ENCODE assay signal across 26 cellular contexts in the genomic region with DNA sequence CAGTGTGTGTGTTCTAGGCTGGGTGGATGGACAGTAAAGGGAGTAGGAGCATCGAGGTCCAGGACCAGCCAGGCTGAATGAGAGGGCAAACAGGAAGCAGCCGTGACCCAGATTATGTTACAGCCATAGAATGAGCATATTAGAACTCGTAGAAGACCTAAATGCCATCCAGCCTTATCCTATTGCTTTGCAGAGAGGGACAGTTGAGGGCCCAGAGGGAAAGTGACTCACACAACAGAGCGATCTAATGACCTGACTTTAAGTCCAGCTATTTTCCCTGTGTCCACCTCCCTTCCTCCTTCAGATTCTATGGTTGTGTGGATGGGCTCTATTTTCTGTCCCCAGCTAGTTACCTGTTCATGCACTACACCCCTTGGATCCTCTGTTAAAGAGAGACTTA.
DNase-seq lines count a peak whose midpoint lies in the region; ATAC-seq and TF ChIP-seq lines count a peak whose summit lies in the region.
"Had no signal": no experiment of that assay in that cellular context is flagged by ENCODE, and none has a peak within 500 bp of the region (broad histone marks: within the 10 kb centered on the region; RNA-seq: fewer than 3 reads in every experiment).

No MANE protein-coding gene starts in this region.

- TF ChIP-seq CTCF in Panc1 (IDR thresholded peaks at IDR 0.05) (no peak), gastroesophageal sphincter (IDR thresholded peaks at IDR 0.05) (no peak), stomach (IDR thresholded peaks at IDR 0.05) (no peak), osteocyte (IDR thresholded peaks at IDR 0.05) (no peak), tibial nerve (IDR thresholded peaks at IDR 0.05) (no peak)

- no peak overlapping the region for H3K4me3 Mint-ChIP-seq in osteocyte (ENCODE audit: unreplicated experiment)
- H3K4me3 Mint-ChIP-seq: activated naive CD4-positive, alpha-beta T cell treated with anti-CD3 and anti-CD28 coated beads for 36 hours; activated T-cell treated with anti-CD3 and anti-CD28 coated beads, Interleukin-2, amount 50 U/mL, for 4 hours; IgD-negative memory B cell; memory B cell; naive B cell; stimulated activated naive CD8-positive, alpha-beta T cell treated with anti-CD3 and anti-CD28 coated beads, Interleukin-15, amount 100 ng/mL, for 72 hours; type B pancreatic cell had no signal

- no peaks in the 10 kb centered on the region for H3K36me3 ChIP-seq in Panc1 (ENCODE audit: control insufficient read depth, insufficient read depth, low read length)
- H3K36me3 ChIP-seq in gastroesophageal sphincter = no peaks in the 10 kb centered on the region
- no peaks in the 10 kb centered on the region for H3K36me3 ChIP-seq in stomach
- H3K36me3 ChIP-seq in tibial nerve = no peaks in the 10 kb centered on the region
- H3K36me3 ChIP-seq: BE2C had no signal

- CTCF ChIA-PET in Panc1 (lab: Charles Lee) = no interaction called here

- peak overlapping the region; percentile 88 for H3K27ac ChIP-seq in Panc1 (ENCODE audit: low read length)
- peak overlapping the region; percentile 82 to 94 (median 83) for H3K27ac ChIP-seq in gastroesophageal sphincter
- H3K27ac ChIP-seq in stomach = peak overlapping the region in 4 of 5 donors; percentile 30 to 70 (median 40)
- peak overlapping the region in 1 of 4 donors; percentile 72 for H3K27ac ChIP-seq in tibial nerve
- H3K27ac ChIP-seq: 22Rv1 had no signal

- DNase-seq in DMS153 (lab: John Stamatoyannopoulos, UW) (peak; percentile 27), DMS153 treated with DMSO at 0.1 percent for 48 hours (lab: John Stamatoyannopoulos, UW; ENCODE audit: unreplicated experiment) (no peak), Panc1 (ENCODE audit: low read depth, low spot score) (no peak), stomach (no peak), sciatic nerve (ENCODE audit: low spot score) (no peak), osteocyte (ENCODE audit: extremely low spot score, unreplicated experiment) (no peak), tibial nerve (ENCODE audit: low spot score in 2 of 2) (no peak)
- DNase-seq: activated CD8-positive, alpha-beta memory T cell treated with anti-CD3 and anti-CD28 coated beads for 24 hours; activated naive CD4-positive, alpha-beta T cell treated with anti-CD3 and anti-CD28 coated beads for 36 hours; activated T-cell treated with anti-CD3 and anti-CD28 coated beads, Interleukin-2, amount 50 U/mL, for 4 hours; anterior cingulate cortex; BE2C; COR-L47; erythroblast; kidney; MM.1S; naive B cell; NCI-H2029 treated with DMSO at 0.1 percent for 48 hours; stimulated activated CD4-positive, alpha-beta T cell treated with anti-CD3 and anti-CD28 coated beads, Interleukin-4, amount 100 ng/mL, for 1 hour; stimulated activated naive CD8-positive, alpha-beta T cell treated with anti-CD3 and anti-CD28 coated beads, Interleukin-15, amount 100 ng/mL, for 72 hours; SW 1271 had no signal

- in situ Hi-C loops in Panc1 (cut with HindIII; ENCODE audit: low pct_unique_long_range_greater_than_20kb, low sequenced_read_pairs) = no loop called here

- POLR2A ChIA-PET in Panc1 (lab: Charles Lee) = no interaction called here

- H3K27me3 Mint-ChIP-seq in osteocyte (ENCODE audit: unreplicated experiment) = no peaks in the 10 kb centered on the region
- H3K27me3 Mint-ChIP-seq: IgD-negative memory B cell; memory B cell; naive B cell; stimulated activated naive CD8-positive, alpha-beta T cell treated with anti-CD3 and anti-CD28 coated beads, Interleukin-15, amount 100 ng/mL, for 72 hours; type B pancreatic cell had no signal

- BruUV-seq in Panc1 (replicated peaks; lab: Mats Ljungman, UMichigan) = no TSS peak

- no peak for ATAC-seq in Panc1
- no peak for ATAC-seq in gastroesophageal sphincter
- no peak for ATAC-seq in sciatic nerve
- ATAC-seq: activated T-cell treated with anti-CD3 and anti-CD28 coated beads, Interleukin-2, amount 50 U/mL, for 4 hours; stimulated activated naive CD8-positive, alpha-beta T cell treated with anti-CD3 and anti-CD28 coated beads, Interleukin-15, amount 100 ng/mL, for 72 hours had no signal

- H3K9me3 Mint-ChIP-seq in osteocyte (ENCODE audit: unreplicated experiment) = no peaks in the 10 kb centered on the region
- H3K9me3 Mint-ChIP-seq: activated naive CD4-positive, alpha-beta T cell treated with anti-CD3 and anti-CD28 coated beads for 36 hours; activated T-cell treated with anti-CD3 and anti-CD28 coated beads, Interleukin-2, amount 50 U/mL, for 4 hours; IgD-negative memory B cell; memory B cell; naive B cell; stimulated activated naive CD8-positive, alpha-beta T cell treated with anti-CD3 and anti-CD28 coated beads, Interleukin-15, amount 100 ng/mL, for 72 hours; type B pancreatic cell had no signal

- TF ChIP-seq EP300 in gastroesophageal sphincter (IDR thresholded peaks at IDR 0.05) = no peak
- TF ChIP-seq EP300 in stomach (IDR thresholded peaks at IDR 0.05) = no peak
- TF ChIP-seq EP300 in tibial nerve (IDR thresholded peaks at IDR 0.05) = no peak

- H3K27ac Mint-ChIP-seq in osteocyte (ENCODE audit: unreplicated experiment) = no peak overlapping the region
- H3K27ac Mint-ChIP-seq: activated naive CD4-positive, alpha-beta T cell treated with anti-CD3 and anti-CD28 coated beads for 36 hours; IgD-negative memory B cell; memory B cell; stimulated activated naive CD8-positive, alpha-beta T cell treated with anti-CD3 and anti-CD28 coated beads, Interleukin-15, amount 100 ng/mL, for 72 hours; type B pancreatic cell had no signal

- H3K27me3 ChIP-seq in Panc1 (ENCODE audit: control insufficient read depth, insufficient read depth, low read length) = no peaks in the 10 kb centered on the region
- no peaks in the 10 kb centered on the region for H3K27me3 ChIP-seq in gastroesophageal sphincter
- no peaks in the 10 kb centered on the region for H3K27me3 ChIP-seq in stomach
- H3K27me3 ChIP-seq in tibial nerve = no peaks in the 10 kb centered on the region
- H3K27me3 ChIP-seq: BE2C had no signal

- intact Hi-C loops in Panc1 (cut with micrococcal nuclease; ENCODE audit: unreplicated experiment) = no loop called here
- intact Hi-C loops in stomach (cut with DNase I; ENCODE audit: low total_unique reads) = no loop called here
- intact Hi-C loops in sciatic nerve (cut with DNase I) = no loop called here

- TF ChIP-seq POLR2A in gastroesophageal sphincter (IDR thresholded peaks at IDR 0.05) = no peak
- TF ChIP-seq POLR2A in stomach (IDR thresholded peaks at IDR 0.05) = no peak
- TF ChIP-seq POLR2A in tibial nerve (IDR thresholded peaks at IDR 0.05) = no peak

- H3K4me3 ChIP-seq in Panc1 (ENCODE audit: low read depth in 2 of 2, low read length in 2 of 2) = no peak overlapping the region
- H3K4me3 ChIP-seq in gastroesophageal sphincter = no peak overlapping the region
- no peak overlapping the region for H3K4me3 ChIP-seq in stomach
- no peak overlapping the region for H3K4me3 ChIP-seq in tibial nerve

- H3K4me1 Mint-ChIP-seq in osteocyte (ENCODE audit: unreplicated experiment) = peaks cover 65% of the 10 kb centered on the region
- H3K4me1 Mint-ChIP-seq: IgD-negative memory B cell, memory B cell, naive B cell had no signal

- H3K9me3 ChIP-seq in Panc1 (ENCODE audit: control insufficient read depth, insufficient read depth, low read depth, low read length) = no peaks in the 10 kb centered on the region
- H3K9me3 ChIP-seq in gastroesophageal sphincter = no peaks in the 10 kb centered on the region
- H3K9me3 ChIP-seq in stomach = no peaks in the 10 kb centered on the region
- H3K9me3 ChIP-seq in tibial nerve = no peaks in the 10 kb centered on the region
- H3K9me3 ChIP-seq: BE2C had no signal

- no peaks in the 10 kb centered on the region for H3K36me3 Mint-ChIP-seq in osteocyte (ENCODE audit: unreplicated experiment)
- H3K36me3 Mint-ChIP-seq: memory B cell, naive B cell, type B pancreatic cell had no signal

- H3K4me1 ChIP-seq in Panc1 (ENCODE audit: control insufficient read depth, insufficient read depth, low read length) (peaks cover 20% of the 10 kb centered on the region), gastroesophageal sphincter (peaks cover 5 to 97% (median 28%) of the 10 kb centered on the region in 3 donors), stomach (peaks cover 6 to 36% (median 18%) of the 10 kb centered on the region in 4 donors), tibial nerve (peaks cover 0 to 28% (median 3%) of the 10 kb centered on the region in 4 donors)

- WGBS in gastroesophageal sphincter (ENCODE audit: low coverage in 1 of 2), 2 donors = 90 to 100% methylated on average over 3 to 4 of the region's 4 CpGs
- WGBS in stomach, 5 donors = 91 to 96% (median 94%) methylated on average over 4 of the region's 4 CpGs
- WGBS in tibial nerve, 2 donors = 86 to 90% methylated on average over 4 of the region's 4 CpGs
